11 cellular contexts compared by ENCODE assay signal in genomic region chr6:169490409-169490708, GRCh38.
"Had no signal": no experiment of that assay in that cellular context is flagged by ENCODE, and none has a peak within 500 bp of the region (broad histone marks: within the 10 kb centered on the region; RNA-seq: fewer than 3 reads in every experiment).

No MANE protein-coding gene starts in this region.

- H3K27ac Mint-ChIP-seq: activated naive CD4-positive, alpha-beta T cell treated with anti-CD3 and anti-CD28 coated beads, Interleukin-2, amount 50 U/mL, for 72 hours had no signal

- DNase-seq: activated effector memory CD4-positive, alpha-beta T cell treated with Interleukin-2 at 50 U/mL for 16 hours; activated T-cell treated with anti-CD3 and anti-CD28 coated beads, Interleukin-2, amount 50 U/mL, for 1 hour; amygdala; brain microvascular endothelial cell; stimulated activated CD4-positive, alpha-beta T cell treated with anti-CD3 and anti-CD28 coated beads, Interleukin-12 subunit alpha, Interleukin-12 subunit beta, amount 100 ng/mL, for 4 hours; stimulated activated naive CD4-positive, alpha-beta T cell treated with Interleukin-2 at 50 U/mL for 16 hours; upper lobe of right lung had no signal

- H3K4me3 ChIP-seq: upper lobe of right lung had no signal

- H3K4me3 Mint-ChIP-seq: neural crest cell had no signal

- H3K27ac ChIP-seq: brain microvascular endothelial cell, parathyroid adenoma, upper lobe of right lung had no signal

- H3K9me3 Mint-ChIP-seq: activated naive CD4-positive, alpha-beta T cell treated with anti-CD3 and anti-CD28 coated beads, Interleukin-2, amount 50 U/mL, for 72 hours had no signal

- ATAC-seq: activated CD4-positive, CD25-positive, alpha-beta regulatory T cell treated with anti-CD3 and anti-CD28 coated beads, Interleukin-2, amount 50 U/mL, for 24 hours; activated naive CD4-positive, alpha-beta T cell treated with anti-CD3 and anti-CD28 coated beads, Interleukin-2, amount 50 U/mL, for 72 hours; upper lobe of right lung had no signal
